In genomic region chr20:32904678-32905077, GRCh38 we compare ENCODE assay signal across 7 cellular contexts. TPM values are rescaled to one million over a fixed set of nuclear protein-coding genes. Genes with fewer than 3 reads are reported as not detected.
"Had no signal": no experiment of that assay in that cellular context is flagged by ENCODE, and none has a peak within 500 bp of the region (broad histone marks: within the 10 kb centered on the region; RNA-seq: fewer than 3 reads in every experiment).

No MANE protein-coding gene starts in this region.

RNA-seq across cellular contexts. Expression of gene EFCAB8, which starts 46.0 kb away (rescaled TPM):
- total RNA-seq: dermis microvascular lymphatic vessel endothelial cell, epithelial cell of proximal tubule, foreskin keratinocyte, frontal cortex, gastrocnemius medialis, glomerular endothelial cell had no signal
- polyA plus RNA-seq: fibroblast of lung, foreskin keratinocyte had no signal
